7 cellular contexts compared by ENCODE assay signal in genomic region chrX:63250253-63250868, GRCh38.
DNase-seq lines count a peak whose midpoint lies in the region; ATAC-seq, FAIRE-seq and TF ChIP-seq lines count a peak whose summit lies in the region.

No MANE protein-coding gene starts in this region.

- no peak overlapping the region for H3K27ac ChIP-seq in mammary epithelial cell (ENCODE audit: insufficient read depth, low read depth, low read length)
- H3K27ac ChIP-seq in testis, result no peak overlapping the region

- dilution Hi-C loops in mammary epithelial cell (cut with HindIII; ENCODE audit: low sequenced_read_pairs), result no loop called here

- peak; percentile 77 to 93 for TF ChIP-seq CTCF in mammary epithelial cell (conservative IDR thresholded peaks at IDR 0.05 in 1 of 2, IDR thresholded peaks at IDR 0.05 in 1 of 2; ENCODE audit: extremely low read depth in 1 of 2, insufficient read depth in 1 of 2, low read depth in 1 of 2, low read length in 2 of 2)
- TF ChIP-seq CTCF in testis (IDR thresholded peaks at IDR 0.05), result peak; percentile 54 to 59 (median 55)

- H3K9ac ChIP-seq in NT2/D1 (ENCODE audit: insufficient read length, low read depth) (no peak overlapping the region), mammary epithelial cell (ENCODE audit: insufficient read depth, low read length) (no peak overlapping the region)

- H3K4me1 ChIP-seq in NT2/D1 (ENCODE audit: insufficient read depth, insufficient read length) (no peaks in the 10 kb centered on the region), mammary epithelial cell (ENCODE audit: insufficient read depth, low read length) (no peaks in the 10 kb centered on the region), testis (no peaks in the 10 kb centered on the region)

- in situ Hi-C loops in mammary epithelial cell (cut with MboI; ENCODE audit: low sequenced_read_pairs in 2 of 2), result no loop called here

- intact Hi-C loops in mammary epithelial cell (cut with micrococcal nuclease) (no loop called here), left colon (cut with DNase I, micrococcal nuclease) (no loop called here), testis (cut with DNase I; ENCODE audit: low total_unique reads) (no loop called here)

- CTCF ChIA-PET in mammary epithelial cell (lab: Charles Lee; ENCODE audit: low non-redundant PET), result interaction anchor here (1.0 kb wide), 1 partner anchor 256 kb away, joined by 9 read pairs; no protein-coding TSS in a partner anchor

- no TSS peak for BruUV-seq in mammary epithelial cell (replicated peaks; lab: Mats Ljungman, UMichigan)

- no peaks in the 10 kb centered on the region for H3K27me3 ChIP-seq in NT2/D1 (ENCODE audit: insufficient read depth, insufficient read length)
- H3K27me3 ChIP-seq in mammary epithelial cell (ENCODE audit: insufficient read depth, low read length), result no peaks in the 10 kb centered on the region
- no peaks in the 10 kb centered on the region for H3K27me3 ChIP-seq in testis

- no peak overlapping the region for H2AFZ ChIP-seq in mammary epithelial cell (ENCODE audit: low read depth, low read length)

- TF ChIP-seq POLR2A in testis (IDR thresholded peaks at IDR 0.05), result no peak

- H3K79me2 ChIP-seq in mammary epithelial cell (ENCODE audit: insufficient read depth, low read length), result no peaks in the 10 kb centered on the region

- no peaks in the 10 kb centered on the region for H3K9me3 ChIP-seq in NT2/D1 (ENCODE audit: insufficient read depth, low read length)
- H3K9me3 ChIP-seq in mammary epithelial cell (replicated peaks; ENCODE audit: insufficient read depth, low read length), result no peaks in the 10 kb centered on the region
- H3K9me3 ChIP-seq in testis, result no peaks in the 10 kb centered on the region

- H3K36me3 ChIP-seq in NT2/D1 (ENCODE audit: insufficient read depth, insufficient read length, low read length) (no peaks in the 10 kb centered on the region), mammary epithelial cell (ENCODE audit: insufficient read depth, low read length) (no peaks in the 10 kb centered on the region), testis (ENCODE audit: low read depth, missing control alignments) (no peaks in the 10 kb centered on the region)

- H4K20me1 ChIP-seq in mammary epithelial cell (ENCODE audit: insufficient read depth, low read length), result no peaks in the 10 kb centered on the region

- no peak overlapping the region for H3K4me3 ChIP-seq in NT2/D1 (ENCODE audit: insufficient read length, low read depth)
- H3K4me3 ChIP-seq in mammary epithelial cell (replicated peaks in 1 of 3; ENCODE audit: insufficient read depth in 1 of 3, low read depth in 2 of 3, low read length in 3 of 3), result no peak overlapping the region
- H3K4me3 ChIP-seq in testis, result no peak overlapping the region

- ATAC-seq in HG02588 (IDR thresholded peaks at IDR 0.05; ENCODE audit: unreplicated experiment) (peak; percentile 98), left colon (peak; percentile 92)

- peak; percentile 98 for FAIRE-seq in GM18507 (lab: Jason Lieb, UNC)

- WGBS in mammary epithelial cell (ENCODE audit: low coverage, missing lambda C conversion rate), result 31% methylated on average over 3 of the region's 3 CpGs
- 24 to 27% methylated on average over 3 of the region's 3 CpGs for WGBS in testis, 2 donors

- H3K4me2 ChIP-seq in mammary epithelial cell (ENCODE audit: insufficient read depth, low read depth, low read length), result no peak overlapping the region

- DNase-seq in GM18507 (ENCODE audit: extremely low spot score, insufficient read length, low read depth) (no peak), NT2/D1 (ENCODE audit: low read depth, low spot score) (peak; percentile 74), mammary epithelial cell (peak; percentile 65), left colon (peak; percentile 15 to 28), testis (peak; percentile 44)
- DNase-seq in effector CD8-positive, alpha-beta T cell (lab: John Stamatoyannopoulos, UW), result no peak

Comparison
In these comparisons a context has a peak if more than half of its experiments do, and no peak if none do; other contexts are left out.
1. DNase-seq: peak in NT2/D1 (single experiment), mammary epithelial cell (single experiment), left colon (2 of 2) and testis (single experiment); none in GM18507 (single experiment) and effector CD8-positive, alpha-beta T cell (single experiment).